ENCODE assay signal across 8 cellular contexts in genomic region chr22:41300661-41301060, GRCh38. TPM values are rescaled to one million over a fixed set of nuclear protein-coding genes. Genes with fewer than 3 reads are reported as not detected.
DNase-seq lines count a peak whose midpoint lies in the region; ATAC-seq and TF ChIP-seq lines count a peak whose summit lies in the region.

No MANE protein-coding gene starts in this region.

- no peaks in the 10 kb centered on the region for H3K27me3 Mint-ChIP-seq in activated T-cell treated with anti-CD3 and anti-CD28 coated beads, Interleukin-2, amount 50 U/mL, for 4 hours (ENCODE audit: low read depth)

- 51% methylated on average over 7 of the region's 7 CpGs for WGBS in aorta, 2 donors

- H3K9me3 ChIP-seq in ascending aorta (no peaks in the 10 kb centered on the region), left lung (no peaks in the 10 kb centered on the region), thoracic aorta (no peaks in the 10 kb centered on the region), aorta (ENCODE audit: control insufficient read depth, low read length) (no peaks in the 10 kb centered on the region)

- H3K36me3 Mint-ChIP-seq in activated T-cell treated with anti-CD3 and anti-CD28 coated beads, Interleukin-2, amount 50 U/mL, for 4 hours (ENCODE audit: insufficient read depth) = no peaks in the 10 kb centered on the region

- TF ChIP-seq CTCF in ascending aorta (IDR thresholded peaks at IDR 0.05) = no peak
- no peak for TF ChIP-seq CTCF in left lung (IDR thresholded peaks at IDR 0.05)
- TF ChIP-seq CTCF in thoracic aorta (IDR thresholded peaks at IDR 0.05) = no peak

- intact Hi-C loops in ascending aorta (cut with DNase I) = loop anchor here (1.0 to 5.0 kb wide), 2 partner anchors 14 to 217 kb away; partner anchors contain the start of gene RANGAP1
- intact Hi-C loops in left lung (cut with DNase I) = no loop called here
- intact Hi-C loops in aorta (cut with DNase I) = loop anchor here in 1 of 2 donors (5.0 kb wide), 1 partner anchor 67 kb away; no protein-coding TSS in a partner anchor

- no peaks in the 10 kb centered on the region for H3K27me3 ChIP-seq in ascending aorta
- H3K27me3 ChIP-seq in left lung = no peaks in the 10 kb centered on the region
- H3K27me3 ChIP-seq in thoracic aorta (replicated peaks; ENCODE audit: insufficient read depth) = no peaks in the 10 kb centered on the region
- H3K27me3 ChIP-seq in aorta (ENCODE audit: control insufficient read depth in 1 of 2, insufficient read depth in 2 of 2, low read length in 1 of 2) = no peaks in the 10 kb centered on the region

- H3K36me3 ChIP-seq in ascending aorta (no peaks in the 10 kb centered on the region), left lung (no peaks in the 10 kb centered on the region), thoracic aorta (no peaks in the 10 kb centered on the region), aorta (ENCODE audit: control insufficient read depth in 1 of 2, insufficient read depth in 2 of 2, low read length in 1 of 2) (no peaks in the 10 kb centered on the region)

- peak overlapping the region; percentile 78 to 86 for H3K4me3 ChIP-seq in ascending aorta
- peak overlapping the region in 1 of 2 donors; percentile 93 for H3K4me3 ChIP-seq in left lung
- peak overlapping the region; percentile 99 for H3K4me3 ChIP-seq in thoracic aorta
- H3K4me3 ChIP-seq in aorta (ENCODE audit: low read length in 2 of 2) = peak overlapping the region in 1 of 2 donors; percentile 99

- H3K4me1 Mint-ChIP-seq in activated T-cell treated with anti-CD3 and anti-CD28 coated beads, Interleukin-2, amount 50 U/mL, for 4 hours (ENCODE audit: low read depth) = peaks cover 31% of the 10 kb centered on the region

- no peak for DNase-seq in activated T-cell treated with anti-CD3 and anti-CD28 coated beads, Interleukin-2, amount 50 U/mL, for 4 hours
- DNase-seq in activated T-cell treated with anti-CD3 and anti-CD28 coated beads, Interleukin-2, amount 50 U/mL, for 48 hours = no peak
- no peak for DNase-seq in ascending aorta (ENCODE audit: low spot score in 2 of 2)
- DNase-seq in left lung = peak in 1 of 2 donors; percentile 5
- no peak for DNase-seq in thoracic aorta (ENCODE audit: low spot score)
- DNase-seq in aorta = no peak
- no peak for DNase-seq in KG1 (lab: John Stamatoyannopoulos, UW)
- DNase-seq in A172 (ENCODE audit: low spot score) = no peak

- H3K4me1 ChIP-seq in ascending aorta = peaks cover 0 to 7% of the 10 kb centered on the region in 2 donors
- H3K4me1 ChIP-seq in left lung = peaks cover 3 to 19% of the 10 kb centered on the region in 2 donors
- peaks cover 6 to 15% of the 10 kb centered on the region in 2 donors for H3K4me1 ChIP-seq in thoracic aorta (ENCODE audit: control insufficient read depth in 1 of 2, low read depth in 2 of 2)
- H3K4me1 ChIP-seq in aorta (ENCODE audit: control insufficient read depth in 1 of 2, insufficient read depth in 2 of 2, low read length in 2 of 2) = peaks cover 2 to 3% of the 10 kb centered on the region in 2 donors

- ATAC-seq in activated T-cell treated with anti-CD3 and anti-CD28 coated beads, Interleukin-2, amount 50 U/mL, for 4 hours = no peak
- no peak for ATAC-seq in left lung
- ATAC-seq in thoracic aorta (ENCODE audit: insufficient number of reproducible peaks, low FRiP score, low read depth) = no peak
- no peak for ATAC-seq in aorta (ENCODE audit: low FRiP score)

- peak overlapping the region; percentile 80 for H3K4me3 Mint-ChIP-seq in activated T-cell treated with anti-CD3 and anti-CD28 coated beads, Interleukin-2, amount 50 U/mL, for 4 hours

- H3K27ac ChIP-seq in ascending aorta (peak overlapping the region; percentile 81 to 86), left lung (peak overlapping the region; percentile 84 to 86), thoracic aorta (peak overlapping the region; percentile 71 to 83), aorta (ENCODE audit: low read depth in 1 of 2, low read length in 2 of 2) (no peak overlapping the region)

- no peaks in the 10 kb centered on the region for H3K9me3 Mint-ChIP-seq in activated T-cell treated with anti-CD3 and anti-CD28 coated beads, Interleukin-2, amount 50 U/mL, for 4 hours

RNA-seq across cellular contexts. Expression of gene ZC3H7B, which starts 0.7 kb away (rescaled TPM):
- total RNA-seq in activated T-cell treated with anti-CD3 and anti-CD28 coated beads, Interleukin-2, amount 50 U/mL, for 4 hours = 10 to 100 TPM; 57.0 to 62.4 (median 60.9) TPM
- 54.9 TPM for total RNA-seq in ascending aorta
- total RNA-seq in left lung = 10 to 100 TPM; 50.4 to 65.6 TPM
- total RNA-seq in thoracic aorta = 10 to 100 TPM; 41.2 to 41.7 TPM
- total RNA-seq in aorta = 10 to 100 TPM; 34.8 to 50.0 TPM
- polyA plus RNA-seq in aorta = 10 to 100 TPM; 14.8 to 23.7 TPM
- total RNA-seq in A172 (2014; rRNA removed; shearing (Covaris generic)) = 26.9 and 31.1 TPM in 2 replicates

RNA-seq across cellular contexts. Expression of gene RANGAP1, which starts 14.7 kb away (rescaled TPM):
- total RNA-seq in activated T-cell treated with anti-CD3 and anti-CD28 coated beads, Interleukin-2, amount 50 U/mL, for 4 hours = 100 to 1,000 TPM; 191 to 205 (median 192) TPM
- total RNA-seq in ascending aorta (49.8 TPM), left lung (10 to 100 TPM; 54.9 to 65.8 TPM), thoracic aorta (10 to 100 TPM; 42.0 to 42.7 TPM), aorta (10 to 100 TPM; 29.7 to 34.6 TPM)
- polyA plus RNA-seq in aorta = 10 to 100 TPM; 14.8 to 20.3 TPM
- total RNA-seq in A172 (2014; rRNA removed; shearing (Covaris generic)) = 95.7 and 100 TPM in 2 replicates

RNA-seq across cellular contexts. Expression of gene CHADL, which starts 59.9 kb away (rescaled TPM):
- under 1 TPM; 0.24 to 0.86 (median 0.60) TPM for total RNA-seq in activated T-cell treated with anti-CD3 and anti-CD28 coated beads, Interleukin-2, amount 50 U/mL, for 4 hours
- total RNA-seq in ascending aorta = not detected
- 1 to 10 TPM; 2.5 to 6.2 TPM for total RNA-seq in left lung
- total RNA-seq in thoracic aorta = 1 to 10 TPM; 3.2 to 4.9 TPM
- total RNA-seq in aorta = 1 to 10 TPM; 1.2 to 2.7 TPM
- 1 to 10 TPM in 1 of 2 donors, not detected in 1; 7.0 TPM for polyA plus RNA-seq in aorta
- total RNA-seq in A172 (2014; rRNA removed; shearing (Covaris generic)) = 0.53 TPM in 1 of 2 replicates, not detected in the other

Comparison
In these comparisons a context has a peak if more than half of its experiments do, and no peak if none do; other contexts are left out.
1. H3K27ac ChIP-seq: peak in ascending aorta (2 of 2), left lung (2 of 2) and thoracic aorta (2 of 2); none in aorta (0 of 2).